In genomic region chrX:87895421-87895820, GRCh38 we compare ENCODE assay signal across 28 cellular contexts.
"Had no signal": no experiment of that assay in that cellular context is flagged by ENCODE, and none has a peak within 500 bp of the region (broad histone marks: within the 10 kb centered on the region; RNA-seq: fewer than 3 reads in every experiment).

No MANE protein-coding gene starts in this region.

- ATAC-seq: esophagus mucosa; gastrocnemius medialis; left lobe of liver; mucosa of descending colon; natural killer cell treated with Interleukin-12 subunit alpha and Interleukin-12 subunit beta and Interleukin-15 and Interleukin-18, amount 100 ng/mL, for 72 hours; psoas muscle; right cardiac atrium; stimulated activated effector memory CD8-positive, alpha-beta T cell treated with anti-CD3 and anti-CD28 coated beads, Interleukin-12 subunit alpha, Interleukin-12 subunit beta, amount 100 ng/mL, for 72 hours had no signal

- H3K27me3 ChIP-seq: gastrocnemius medialis, ovary, sigmoid colon, stomach, thyroid gland had no signal

- DNase-seq: effector CD8-positive, alpha-beta T cell; endodermal cell; foreskin fibroblast; gastrocnemius medialis; head of caudate nucleus; mesenchymal stem cell; mucosa of descending colon; naive B cell; nucleus accumbens; ovary; posterior cingulate gyrus; psoas muscle; right cardiac atrium; sigmoid colon; stimulated activated CD4-positive, alpha-beta T cell treated with anti-CD3 and anti-CD28 coated beads, Interleukin-2, amount 100 ng/mL, for 24 hours; stimulated activated CD4-positive, alpha-beta T cell treated with anti-CD3 and anti-CD28 coated beads, Interleukin-4, amount 100 ng/mL, for 24 hours; stimulated activated naive CD4-positive, alpha-beta T cell treated with Interleukin-2 at 50 U/mL for 16 hours; stomach; thyroid gland; trophoblast cell had no signal

- H3K27me3 Mint-ChIP-seq: dendritic cell treated with granulocyte-macrophage colony-stimulating factor and Interleukin-4, amounts not matched to agents 40 ng/mL and 50 ng/mL, for 4 days; naive B cell; natural killer cell treated with Interleukin-12 subunit alpha and Interleukin-12 subunit beta and Interleukin-15 and Interleukin-18, amount 100 ng/mL, for 72 hours had no signal

- H3K9me3 ChIP-seq: gastrocnemius medialis, mucosa of descending colon, ovary, psoas muscle, sigmoid colon, stomach, thyroid gland had no signal

- H3K4me1 Mint-ChIP-seq: endodermal cell; mesothelial cell of epicardium; stimulated activated effector memory CD8-positive, alpha-beta T cell treated with anti-CD3 and anti-CD28 coated beads, Interleukin-12 subunit alpha, Interleukin-12 subunit beta, amount 100 ng/mL, for 72 hours had no signal

- H3K4me3 ChIP-seq: gastrocnemius medialis, lung, mucosa of descending colon, ovary, psoas muscle, sigmoid colon, stomach, thyroid gland had no signal

- H3K9me3 Mint-ChIP-seq: dendritic cell treated with granulocyte-macrophage colony-stimulating factor and Interleukin-4, amounts not matched to agents 40 ng/mL and 50 ng/mL, for 4 days; endodermal cell; mesothelial cell of epicardium; natural killer cell treated with Interleukin-12 subunit alpha and Interleukin-12 subunit beta and Interleukin-15 and Interleukin-18, amount 100 ng/mL, for 72 hours; stimulated activated effector memory CD8-positive, alpha-beta T cell treated with anti-CD3 and anti-CD28 coated beads, Interleukin-12 subunit alpha, Interleukin-12 subunit beta, amount 100 ng/mL, for 72 hours had no signal

- H3K4me3 Mint-ChIP-seq: dendritic cell treated with granulocyte-macrophage colony-stimulating factor and Interleukin-4, amounts not matched to agents 40 ng/mL and 50 ng/mL, for 4 days; endodermal cell; mesothelial cell of epicardium; naive B cell; natural killer cell treated with Interleukin-12 subunit alpha and Interleukin-12 subunit beta and Interleukin-15 and Interleukin-18, amount 100 ng/mL, for 72 hours; stimulated activated effector memory CD8-positive, alpha-beta T cell treated with anti-CD3 and anti-CD28 coated beads, Interleukin-12 subunit alpha, Interleukin-12 subunit beta, amount 100 ng/mL, for 72 hours had no signal

- H3K36me3 Mint-ChIP-seq: mesothelial cell of epicardium; naive B cell; natural killer cell treated with Interleukin-12 subunit alpha and Interleukin-12 subunit beta and Interleukin-15 and Interleukin-18, amount 100 ng/mL, for 72 hours; stimulated activated effector memory CD8-positive, alpha-beta T cell treated with anti-CD3 and anti-CD28 coated beads, Interleukin-12 subunit alpha, Interleukin-12 subunit beta, amount 100 ng/mL, for 72 hours had no signal

- H3K27ac ChIP-seq: epithelial cell of prostate, gastrocnemius medialis, ovary, psoas muscle, sigmoid colon, stomach, thyroid gland had no signal

- H3K4me1 ChIP-seq: gastrocnemius medialis, psoas muscle, sigmoid colon, thyroid gland had no signal

- H3K36me3 ChIP-seq: gastrocnemius medialis, ovary, sigmoid colon, stomach, thyroid gland had no signal

- H3K27ac Mint-ChIP-seq: dendritic cell treated with granulocyte-macrophage colony-stimulating factor and Interleukin-4, amounts not matched to agents 40 ng/mL and 50 ng/mL, for 4 days; endodermal cell; mesothelial cell of epicardium; natural killer cell treated with Interleukin-12 subunit alpha and Interleukin-12 subunit beta and Interleukin-15 and Interleukin-18, amount 100 ng/mL, for 72 hours; stimulated activated effector memory CD8-positive, alpha-beta T cell treated with anti-CD3 and anti-CD28 coated beads, Interleukin-12 subunit alpha, Interleukin-12 subunit beta, amount 100 ng/mL, for 72 hours had no signal
